ENCODE assay signal across 26 cellular contexts in the genomic region with DNA sequence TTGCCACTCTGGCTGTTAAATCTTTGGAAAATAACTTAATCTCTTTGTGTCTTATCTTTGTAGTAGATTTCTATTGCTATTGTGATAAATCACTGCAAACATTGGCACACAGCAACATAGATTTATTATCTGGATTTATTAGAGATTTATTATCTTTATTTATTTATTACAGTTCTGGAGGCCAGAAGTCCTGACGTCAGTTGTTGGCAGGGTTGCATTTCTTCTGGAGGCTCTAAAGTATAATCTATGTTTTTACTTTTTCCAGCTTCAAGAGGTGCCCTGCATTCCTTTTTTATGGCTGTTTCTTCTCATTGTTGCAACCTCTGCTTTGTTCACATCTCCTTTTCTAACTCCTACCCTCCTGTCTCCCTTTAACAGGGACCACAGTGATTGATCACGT.
"Had no signal": no experiment of that assay in that cellular context is flagged by ENCODE, and none has a peak within 500 bp of the region (broad histone marks: within the 10 kb centered on the region; RNA-seq: fewer than 3 reads in every experiment).

No MANE protein-coding gene starts in this region.

- H3K36me3 ChIP-seq: colonic mucosa, esophagus squamous epithelium, gastroesophageal sphincter, heart left ventricle, left ventricle myocardium inferior, lower lobe of right lung had no signal

- H3K4me1 ChIP-seq: colonic mucosa, esophagus squamous epithelium, foreskin keratinocyte, gastroesophageal sphincter, heart left ventricle, left ventricle myocardium inferior, lower lobe of right lung had no signal

- H3K4me2 ChIP-seq: hepatocyte had no signal

- H2AFZ ChIP-seq: hepatocyte had no signal

- DNase-seq: colonic mucosa; cortex of kidney; effector CD8-positive, alpha-beta T cell; effector memory CD8-positive, alpha-beta T cell; endodermal cell; erythroblast; esophagus squamous epithelium; foreskin keratinocyte; heart left ventricle; hypothalamus; immature natural killer cell; islet precursor cell; kidney; kidney glomerular epithelial cell; left colon; left ventricle myocardium inferior; lower lobe of right lung; mesenchymal stem cell; mucosa of descending colon; naive B cell; naive thymus-derived CD8-positive, alpha-beta T cell had no signal

- H3K27me3 ChIP-seq: colonic mucosa, esophagus squamous epithelium, foreskin keratinocyte, gastroesophageal sphincter, heart left ventricle, hepatocyte had no signal

- H3K4me3 ChIP-seq: colonic mucosa, esophagus squamous epithelium, gastroesophageal sphincter, heart left ventricle, hepatocyte, left ventricle myocardium inferior, lower lobe of right lung, mucosa of descending colon had no signal

- H3K79me2 ChIP-seq: hepatocyte had no signal

- H3K9me3 ChIP-seq: colonic mucosa had no signal

- H3K27ac ChIP-seq: colonic mucosa, epithelial cell of prostate, esophagus squamous epithelium, foreskin keratinocyte, gastroesophageal sphincter, heart left ventricle, hepatocyte, left ventricle myocardium inferior, lower lobe of right lung had no signal

- ATAC-seq: effector memory CD8-positive, alpha-beta T cell; esophagus mucosa; foreskin keratinocyte; gastroesophageal sphincter; heart left ventricle; left colon; left lobe of liver; lower lobe of right lung; mucosa of descending colon; naive thymus-derived CD8-positive, alpha-beta T cell had no signal
